37 cellular contexts compared by ENCODE assay signal in genomic region chr3:176310641-176311040, GRCh38.
"Had no signal": no experiment of that assay in that cellular context is flagged by ENCODE, and none has a peak within 500 bp of the region (broad histone marks: within the 10 kb centered on the region; RNA-seq: fewer than 3 reads in every experiment).

No MANE protein-coding gene starts in this region.

- H3K9me3 Mint-ChIP-seq: activated naive CD4-positive, alpha-beta T cell treated with anti-CD3 and anti-CD28 coated beads for 36 hours; activated naive CD4-positive, alpha-beta T cell treated with anti-CD3 and anti-CD28 coated beads, Interleukin-2, amount 50 U/mL, for 24 hours had no signal

- H3K4me3 Mint-ChIP-seq: activated naive CD4-positive, alpha-beta T cell treated with anti-CD3 and anti-CD28 coated beads for 36 hours; activated naive CD4-positive, alpha-beta T cell treated with anti-CD3 and anti-CD28 coated beads, Interleukin-2, amount 10 ng/mL, durations not matched to agents 7 days and 5 days; activated naive CD4-positive, alpha-beta T cell treated with anti-CD3 and anti-CD28 coated beads, Interleukin-2, amount 50 U/mL, for 24 hours; activated naive CD8-positive, alpha-beta T cell; activated naive CD8-positive, alpha-beta T cell treated with anti-CD3 and anti-CD28 coated beads for 36 hours; activated naive CD8-positive, alpha-beta T cell treated with anti-CD3 and anti-CD28 coated beads, Interleukin-2, amount 10 ng/mL, durations not matched to agents 7 days and 5 days; activated naive CD8-positive, alpha-beta T cell treated with anti-CD3 and anti-CD28 coated beads, Interleukin-2, amount 50 U/mL, for 24 hours; activated T-cell treated with anti-CD3 and anti-CD28 coated beads, Interleukin-2, amount 50 U/mL, for 24 hours; activated T-cell treated with anti-CD3 and anti-CD28 coated beads, Interleukin-2, amount 50 U/mL, for 4 hours; activated T-cell treated with anti-CD3 and anti-CD28 coated beads, Interleukin-2, amount 50 U/mL, for 72 hours; activated T-helper 1 cell treated with anti-CD3 and anti-CD28 coated beads, Interleukin-12 subunit alpha, Interleukin-12 subunit beta, Interleukin-2, Interleukin-4 antibody, amounts not matched to agents 30 ng/mL and 10 ng/mL and 1 ng/mL, durations not matched to agents 14 hours and 24 hours and 36 hours; activated T-helper 17 cell treated with anti-CD3 and anti-CD28 coated beads, Interleukin-2, amount 50 U/mL, for 72 hours; brain; central memory CD8-positive, alpha-beta T cell had no signal

- H3K27ac ChIP-seq: adrenal gland, ascending aorta, body of pancreas, brain microvascular endothelial cell, breast epithelium, cardiac muscle cell had no signal

- ATAC-seq: activated naive CD4-positive, alpha-beta T cell treated with anti-CD3 and anti-CD28 coated beads, Interleukin-2, amount 50 U/mL, for 72 hours; activated naive CD8-positive, alpha-beta T cell treated with anti-CD3 and anti-CD28 coated beads, Interleukin-2, amount 50 U/mL, for 24 hours; activated T-cell treated with anti-CD3 and anti-CD28 coated beads, Interleukin-2, amount 50 U/mL, for 4 hours; activated T-cell treated with anti-CD3 and anti-CD28 coated beads, Interleukin-2, amount 50 U/mL, for 72 hours; activated T-helper 17 cell treated with anti-CD3 and anti-CD28 coated beads, Interleukin-2, amount 50 U/mL, for 72 hours; body of pancreas had no signal

- H3K27ac Mint-ChIP-seq: activated naive CD4-positive, alpha-beta T cell treated with anti-CD3 and anti-CD28 coated beads for 36 hours; activated naive CD4-positive, alpha-beta T cell treated with anti-CD3 and anti-CD28 coated beads, Interleukin-2, amount 10 ng/mL, durations not matched to agents 7 days and 5 days; activated naive CD4-positive, alpha-beta T cell treated with anti-CD3 and anti-CD28 coated beads, Interleukin-2, amount 50 U/mL, for 24 hours; activated naive CD4-positive, alpha-beta T cell treated with anti-CD3 and anti-CD28 coated beads, Interleukin-2, amount 50 U/mL, for 72 hours; activated naive CD8-positive, alpha-beta T cell; activated naive CD8-positive, alpha-beta T cell treated with anti-CD3 and anti-CD28 coated beads for 36 hours; activated naive CD8-positive, alpha-beta T cell treated with anti-CD3 and anti-CD28 coated beads, Interleukin-2, amount 10 ng/mL, durations not matched to agents 7 days and 5 days; activated naive CD8-positive, alpha-beta T cell treated with anti-CD3 and anti-CD28 coated beads, Interleukin-2, amount 50 U/mL, for 24 hours; activated T-cell treated with anti-CD3 and anti-CD28 coated beads, Interleukin-2, amount 50 U/mL, for 24 hours; activated T-cell treated with anti-CD3 and anti-CD28 coated beads, Interleukin-2, amount 50 U/mL, for 72 hours; activated T-helper 1 cell treated with anti-CD3 and anti-CD28 coated beads, Interleukin-12 subunit alpha, Interleukin-12 subunit beta, Interleukin-2, Interleukin-4 antibody, amounts not matched to agents 30 ng/mL and 10 ng/mL and 1 ng/mL, durations not matched to agents 14 hours and 24 hours and 36 hours; activated T-helper 17 cell treated with anti-CD3 and anti-CD28 coated beads, Interleukin-2, amount 50 U/mL, for 72 hours; activated T-helper 2 cell treated with anti-CD3 and anti-CD28 coated beads, Interferon-gamma antibody, Interleukin-2, Interleukin-4, amounts not matched to agents 10 μg/mL and 5 μg/mL and 100 μg/mL, durations not matched to agents 14 hours and 24 hours and 36 hours; brain had no signal

- H3K4me1 ChIP-seq: adrenal gland, ascending aorta, body of pancreas, breast epithelium had no signal

- H3K4me3 ChIP-seq: adrenal gland, ascending aorta, body of pancreas, breast epithelium, cardiac muscle cell had no signal

- DNase-seq: activated effector memory CD4-positive, alpha-beta T cell treated with anti-CD3 and anti-CD28 coated beads, Interleukin-2, amount 50 U/mL, for 16 hours; activated effector memory CD4-positive, alpha-beta T cell treated with Interleukin-2 at 50 U/mL for 16 hours; activated gamma-delta T cell; activated gamma-delta T cell treated with Interleukin-2 at 50 U/mL for 16 hours; activated naive CD4-positive, alpha-beta T cell; activated naive CD4-positive, alpha-beta T cell treated with anti-CD3 and anti-CD28 coated beads for 36 hours; activated naive CD4-positive, alpha-beta T cell treated with anti-CD3 and anti-CD28 coated beads, Interleukin-2, amount 10 ng/mL, durations not matched to agents 7 days and 5 days; activated naive CD4-positive, alpha-beta T cell treated with anti-CD3 and anti-CD28 coated beads, Interleukin-2, amount 50 U/mL, for 16 hours; activated naive CD4-positive, alpha-beta T cell treated with Interleukin-2 at 50 U/mL for 16 hours; activated naive CD8-positive, alpha-beta T cell treated with anti-CD3 and anti-CD28 coated beads for 36 hours; activated naive CD8-positive, alpha-beta T cell treated with anti-CD3 and anti-CD28 coated beads, Interleukin-2, amount 10 ng/mL, durations not matched to agents 7 days and 5 days; activated naive CD8-positive, alpha-beta T cell treated with anti-CD3 and anti-CD28 coated beads, Interleukin-2, amount 50 U/mL, for 24 hours; activated T-cell treated with anti-CD3 and anti-CD28 coated beads, Interleukin-2, amount 50 U/mL, for 24 hours; activated T-cell treated with anti-CD3 and anti-CD28 coated beads, Interleukin-2, amount 50 U/mL, for 4 hours; activated T-cell treated with anti-CD3 and anti-CD28 coated beads, Interleukin-2, amount 50 U/mL, for 48 hours; activated T-cell treated with anti-CD3 and anti-CD28 coated beads, Interleukin-2, amount 50 U/mL, for 72 hours; adrenal gland; amniotic stem cell; amygdala; anterior cingulate cortex; aorta; body of pancreas; brain microvascular endothelial cell; caudate nucleus; central memory CD4-positive, alpha-beta T cell; cerebellar nuclear complex had no signal

- H3K27me3 Mint-ChIP-seq: activated naive CD4-positive, alpha-beta T cell treated with anti-CD3 and anti-CD28 coated beads, Interleukin-2, amount 10 ng/mL, durations not matched to agents 7 days and 5 days; activated naive CD4-positive, alpha-beta T cell treated with anti-CD3 and anti-CD28 coated beads, Interleukin-2, amount 50 U/mL, for 24 hours; activated naive CD8-positive, alpha-beta T cell; activated naive CD8-positive, alpha-beta T cell treated with anti-CD3 and anti-CD28 coated beads for 36 hours; activated naive CD8-positive, alpha-beta T cell treated with anti-CD3 and anti-CD28 coated beads, Interleukin-2, amount 10 ng/mL, durations not matched to agents 7 days and 5 days; activated naive CD8-positive, alpha-beta T cell treated with anti-CD3 and anti-CD28 coated beads, Interleukin-2, amount 50 U/mL, for 24 hours; activated T-cell treated with anti-CD3 and anti-CD28 coated beads, Interleukin-2, amount 50 U/mL, for 24 hours; activated T-helper 17 cell treated with anti-CD3 and anti-CD28 coated beads, Interleukin-2, amount 50 U/mL, for 72 hours; brain; central memory CD8-positive, alpha-beta T cell had no signal

- H3K36me3 ChIP-seq: adrenal gland, ascending aorta, brain microvascular endothelial cell, breast epithelium, cardiac muscle cell had no signal

- H3K36me3 Mint-ChIP-seq: activated naive CD4-positive, alpha-beta T cell treated with anti-CD3 and anti-CD28 coated beads, Interleukin-2, amount 10 ng/mL, durations not matched to agents 7 days and 5 days; activated naive CD4-positive, alpha-beta T cell treated with anti-CD3 and anti-CD28 coated beads, Interleukin-2, amount 50 U/mL, for 24 hours; activated naive CD4-positive, alpha-beta T cell treated with anti-CD3 and anti-CD28 coated beads, Interleukin-2, amount 50 U/mL, for 72 hours; activated naive CD8-positive, alpha-beta T cell; activated naive CD8-positive, alpha-beta T cell treated with anti-CD3 and anti-CD28 coated beads for 36 hours; activated naive CD8-positive, alpha-beta T cell treated with anti-CD3 and anti-CD28 coated beads, Interleukin-2, amount 10 ng/mL, durations not matched to agents 7 days and 5 days; brain had no signal

- H3K27me3 ChIP-seq: adrenal gland, ascending aorta, body of pancreas, brain microvascular endothelial cell, breast epithelium, cardiac muscle cell had no signal

- H3K4me1 Mint-ChIP-seq: activated naive CD4-positive, alpha-beta T cell treated with anti-CD3 and anti-CD28 coated beads, Interleukin-2, amount 10 ng/mL, durations not matched to agents 7 days and 5 days; activated naive CD4-positive, alpha-beta T cell treated with anti-CD3 and anti-CD28 coated beads, Interleukin-2, amount 50 U/mL, for 24 hours; activated naive CD8-positive, alpha-beta T cell treated with anti-CD3 and anti-CD28 coated beads for 36 hours; activated naive CD8-positive, alpha-beta T cell treated with anti-CD3 and anti-CD28 coated beads, Interleukin-2, amount 10 ng/mL, durations not matched to agents 7 days and 5 days; activated naive CD8-positive, alpha-beta T cell treated with anti-CD3 and anti-CD28 coated beads, Interleukin-2, amount 50 U/mL, for 24 hours; activated T-helper 17 cell treated with anti-CD3 and anti-CD28 coated beads, Interleukin-2, amount 50 U/mL, for 72 hours; brain; central memory CD8-positive, alpha-beta T cell had no signal
